25 cellular contexts compared by ENCODE assay signal in genomic region chr9:13022756-13023155, GRCh38.
"Had no signal": no experiment of that assay in that cellular context is flagged by ENCODE, and none has a peak within 500 bp of the region (broad histone marks: within the 10 kb centered on the region; RNA-seq: fewer than 3 reads in every experiment).

No MANE protein-coding gene starts in this region.

- H3K4me1 ChIP-seq: spleen, upper lobe of right lung had no signal

- ATAC-seq: mucosa of descending colon; naive thymus-derived CD4-positive, alpha-beta T cell; natural killer cell treated with Interleukin-12 subunit alpha and Interleukin-12 subunit beta and Interleukin-15 and Interleukin-18, amount 100 ng/mL, for 72 hours; right cardiac atrium; sciatic nerve; stimulated activated effector memory CD8-positive, alpha-beta T cell treated with anti-CD3 and anti-CD28 coated beads, Interleukin-12 subunit alpha, Interleukin-12 subunit beta, amount 100 ng/mL, for 72 hours had no signal

- H3K4me1 Mint-ChIP-seq: naive thymus-derived CD4-positive, alpha-beta T cell; stimulated activated effector memory CD8-positive, alpha-beta T cell treated with anti-CD3 and anti-CD28 coated beads, Interleukin-12 subunit alpha, Interleukin-12 subunit beta, amount 100 ng/mL, for 72 hours had no signal

- DNase-seq: hippocampal formation; left ventricle myocardium inferior; mesendoderm; midbrain; mucosa of descending colon; naive thymus-derived CD4-positive, alpha-beta T cell; ovary; retina; right cardiac atrium; small intestine; spleen; stimulated activated CD4-positive, alpha-beta T cell treated with anti-CD3 and anti-CD28 coated beads, Interleukin-4, amount 100 ng/mL, for 24 hours; stimulated activated naive CD4-positive, alpha-beta T cell; tibial artery; upper lobe of right lung had no signal

- H3K4me3 Mint-ChIP-seq: naive thymus-derived CD4-positive, alpha-beta T cell; natural killer cell treated with Interleukin-12 subunit alpha and Interleukin-12 subunit beta and Interleukin-15 and Interleukin-18, amount 100 ng/mL, for 72 hours; stimulated activated effector memory CD8-positive, alpha-beta T cell treated with anti-CD3 and anti-CD28 coated beads, Interleukin-12 subunit alpha, Interleukin-12 subunit beta, amount 100 ng/mL, for 72 hours; stimulated activated naive CD8-positive, alpha-beta T cell treated with anti-CD3 and anti-CD28 coated beads, Interleukin-15, Interleukin-2, amounts not matched to agents 100 ng/mL and 50 ng/mL, for 24 hours had no signal

- H3K27ac ChIP-seq: left ventricle myocardium inferior, ovary, suprapubic skin, thoracic aorta, tibial artery, upper lobe of right lung had no signal

- H3K27ac Mint-ChIP-seq: naive thymus-derived CD4-positive, alpha-beta T cell; natural killer cell treated with Interleukin-12 subunit alpha and Interleukin-12 subunit beta and Interleukin-15 and Interleukin-18, amount 100 ng/mL, for 72 hours; progenitor cell of endocrine pancreas; stimulated activated effector memory CD8-positive, alpha-beta T cell treated with anti-CD3 and anti-CD28 coated beads, Interleukin-12 subunit alpha, Interleukin-12 subunit beta, amount 100 ng/mL, for 72 hours; stimulated activated naive CD8-positive, alpha-beta T cell treated with anti-CD3 and anti-CD28 coated beads, Interleukin-15, Interleukin-2, amounts not matched to agents 100 ng/mL and 50 ng/mL, for 24 hours had no signal

- H3K9me3 ChIP-seq: mucosa of descending colon, ovary, suprapubic skin, thoracic aorta, tibial artery, upper lobe of right lung had no signal

- H3K4me3 ChIP-seq: left ventricle myocardium inferior, lung, mucosa of descending colon, ovary, spleen, suprapubic skin, thoracic aorta, tibial artery, upper lobe of right lung had no signal

- H3K36me3 Mint-ChIP-seq: naive thymus-derived CD4-positive, alpha-beta T cell; stimulated activated effector memory CD8-positive, alpha-beta T cell treated with anti-CD3 and anti-CD28 coated beads, Interleukin-12 subunit alpha, Interleukin-12 subunit beta, amount 100 ng/mL, for 72 hours had no signal

- H3K27me3 ChIP-seq: ovary, spleen, suprapubic skin, tibial artery, upper lobe of right lung had no signal

- H3K27me3 Mint-ChIP-seq: naive thymus-derived CD4-positive, alpha-beta T cell; natural killer cell treated with Interleukin-12 subunit alpha and Interleukin-12 subunit beta and Interleukin-15 and Interleukin-18, amount 100 ng/mL, for 72 hours; progenitor cell of endocrine pancreas; stimulated activated naive CD8-positive, alpha-beta T cell treated with anti-CD3 and anti-CD28 coated beads, Interleukin-15, Interleukin-2, amounts not matched to agents 100 ng/mL and 50 ng/mL, for 24 hours had no signal

- H3K36me3 ChIP-seq: left ventricle myocardium inferior, ovary, spleen, suprapubic skin, thoracic aorta, tibial artery, upper lobe of right lung had no signal

- FAIRE-seq: islet of Langerhans, small intestine, urothelium cell line had no signal
